In the genomic region with DNA sequence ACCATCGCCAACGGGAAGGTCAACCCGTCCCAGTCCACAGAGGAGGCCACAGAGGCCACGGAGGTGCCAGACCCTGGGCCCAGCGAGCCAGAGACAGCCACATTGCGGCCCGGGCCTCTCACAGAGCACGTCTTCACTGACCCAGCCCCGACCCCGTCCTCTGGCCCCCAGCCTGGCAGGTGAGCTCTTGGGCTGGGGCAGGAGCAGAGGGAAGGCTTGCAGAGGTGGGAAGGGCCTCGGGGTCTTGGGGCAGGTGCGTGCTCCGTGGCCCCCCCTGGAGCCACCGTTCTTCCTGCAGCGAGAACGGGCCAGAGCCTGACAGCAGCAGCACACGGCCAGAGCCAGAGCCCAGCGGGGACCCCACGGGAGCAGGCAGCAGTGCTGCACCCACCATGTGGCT, we compare ENCODE assay signal across 21 cellular contexts.
"Had no signal": no experiment of that assay in that cellular context is flagged by ENCODE, and none has a peak within 500 bp of the region (broad histone marks: within the 10 kb centered on the region; RNA-seq: fewer than 3 reads in every experiment).

No MANE protein-coding gene starts in this region.

- ATAC-seq: heart left ventricle; left lobe of liver; mucosa of descending colon; naive thymus-derived CD8-positive, alpha-beta T cell; stimulated activated naive CD8-positive, alpha-beta T cell treated with anti-CD3 and anti-CD28 coated beads, Interleukin-15, Interleukin-2, amounts not matched to agents 100 U/mL and 50 U/mL, for 24 hours had no signal

- H3K9me3 Mint-ChIP-seq: dendritic cell treated with granulocyte-macrophage colony-stimulating factor and Interleukin-4, amounts not matched to agents 40 ng/mL and 50 ng/mL, for 4 days; naive thymus-derived CD8-positive, alpha-beta T cell; type B pancreatic cell had no signal

- H3K27me3 ChIP-seq: heart left ventricle, ovary, right atrium auricular region, suprapubic skin, thyroid gland, uterus had no signal

- H3K27me3 Mint-ChIP-seq: dendritic cell treated with granulocyte-macrophage colony-stimulating factor and Interleukin-4, amounts not matched to agents 40 ng/mL and 50 ng/mL, for 4 days; naive thymus-derived CD8-positive, alpha-beta T cell; type B pancreatic cell had no signal

- H3K27ac Mint-ChIP-seq: dendritic cell treated with granulocyte-macrophage colony-stimulating factor and Interleukin-4, amounts not matched to agents 40 ng/mL and 50 ng/mL, for 4 days; naive thymus-derived CD8-positive, alpha-beta T cell; type B pancreatic cell had no signal

- H3K27ac ChIP-seq: heart left ventricle, ovary, right atrium auricular region, suprapubic skin, thyroid gland, uterus had no signal

- H3K9me3 ChIP-seq: heart left ventricle, mucosa of descending colon, ovary, right atrium auricular region, suprapubic skin, thyroid gland, uterus had no signal

- H3K36me3 Mint-ChIP-seq: type B pancreatic cell had no signal

- H3K4me3 ChIP-seq: heart left ventricle, mucosa of descending colon, ovary, right atrium auricular region, suprapubic skin, thyroid gland, uterus had no signal

- FAIRE-seq: colon, small intestine had no signal

- H3K36me3 ChIP-seq: ovary, uterus had no signal

- H3K4me3 Mint-ChIP-seq: dendritic cell treated with granulocyte-macrophage colony-stimulating factor and Interleukin-4, amounts not matched to agents 40 ng/mL and 50 ng/mL, for 4 days; naive thymus-derived CD8-positive, alpha-beta T cell; type B pancreatic cell had no signal

- DNase-seq: cerebellar nuclear complex; foreskin melanocyte; heart left ventricle; hippocampal formation; islet precursor cell; mucosa of descending colon; naive thymus-derived CD8-positive, alpha-beta T cell; nucleus accumbens; small intestine; stimulated activated CD4-positive, alpha-beta T cell treated with anti-CD3 and anti-CD28 coated beads, Interleukin-12 subunit alpha, Interleukin-12 subunit beta, amount 100 ng/mL, for 4 hours; stimulated activated CD4-positive, alpha-beta T cell treated with anti-CD3 and anti-CD28 coated beads, Interleukin-2, amount 100 ng/mL, for 48 hours; stimulated activated naive CD8-positive, alpha-beta T cell treated with anti-CD3 and anti-CD28 coated beads, Interleukin-15, Interleukin-2, amounts not matched to agents 100 U/mL and 50 U/mL, for 24 hours; thyroid gland; uterus had no signal
